Comparison of ENCODE assay signal across 34 cellular contexts in the genomic region with DNA sequence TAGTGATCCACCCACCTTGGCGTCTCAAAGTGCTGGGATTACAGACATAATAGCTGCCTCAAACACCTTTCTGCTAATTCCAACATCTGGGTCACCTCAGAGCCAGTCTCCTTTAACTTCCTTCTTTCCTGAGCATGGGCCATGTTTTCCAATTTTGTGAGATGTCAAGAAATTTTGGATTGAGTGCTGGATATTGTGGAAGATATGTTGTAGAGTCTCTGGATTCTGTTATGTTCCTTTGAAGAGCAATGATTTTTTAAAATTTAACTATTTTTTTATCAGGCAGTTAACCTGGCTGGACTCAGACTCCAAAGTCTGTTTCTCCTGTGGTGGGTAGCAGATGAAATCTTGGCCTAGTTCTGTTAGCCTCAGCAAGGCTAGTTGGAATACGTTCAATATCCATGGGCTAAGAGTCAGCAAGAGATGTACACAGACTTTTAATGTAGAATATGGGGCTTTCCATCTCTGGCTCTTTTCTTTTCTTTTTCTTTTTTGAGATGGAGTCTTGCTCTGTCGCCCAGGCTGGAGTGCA.
"Had no signal": no experiment of that assay in that cellular context is flagged by ENCODE, and none has a peak within 500 bp of the region (broad histone marks: within the 10 kb centered on the region; RNA-seq: fewer than 3 reads in every experiment).

No MANE protein-coding gene starts in this region.

- H3K27me3 ChIP-seq: adrenal gland, body of pancreas, esophagus muscularis mucosa, foreskin keratinocyte, gastrocnemius medialis, heart left ventricle had no signal

- H3K4me1 Mint-ChIP-seq: activated naive CD4-positive, alpha-beta T cell treated with anti-CD3 and anti-CD28 coated beads, Interleukin-2, amount 50 U/mL, for 24 hours; activated naive CD8-positive, alpha-beta T cell treated with anti-CD3 and anti-CD28 coated beads for 36 hours; activated T-helper 17 cell treated with anti-CD3 and anti-CD28 coated beads, Interleukin-2, amount 50 U/mL, for 72 hours; endodermal cell had no signal

- H3K36me3 ChIP-seq: adrenal gland, gastrocnemius medialis had no signal

- H3K4me3 Mint-ChIP-seq: activated B cell treated with CpG ODN at 0.5 μM for 24 hours; activated CD8-positive, alpha-beta T cell treated with anti-CD3 and anti-CD28 coated beads for 36 hours; activated naive CD4-positive, alpha-beta T cell treated with anti-CD3 and anti-CD28 coated beads, Interleukin-2, amount 50 U/mL, for 24 hours; activated naive CD8-positive, alpha-beta T cell treated with anti-CD3 and anti-CD28 coated beads for 36 hours; activated naive CD8-positive, alpha-beta T cell treated with anti-CD3 and anti-CD28 coated beads, Interleukin-2, amount 50 U/mL, for 24 hours; activated T-cell treated with anti-CD3 and anti-CD28 coated beads, Interleukin-2, amount 50 U/mL, for 4 hours; activated T-helper 17 cell treated with anti-CD3 and anti-CD28 coated beads, Interleukin-2, amount 50 U/mL, for 72 hours; endodermal cell; T-helper 17 cell; T-helper 2 cell treated with Interferon-gamma antibody and Interleukin-4, amounts not matched to agents 5 μg/mL and 100 μg/mL, for 36 hours had no signal

- H3K9me3 ChIP-seq: body of pancreas, gastrocnemius medialis had no signal

- H3K9me3 Mint-ChIP-seq: activated B cell treated with CpG ODN at 0.5 μM for 24 hours; activated naive CD4-positive, alpha-beta T cell treated with anti-CD3 and anti-CD28 coated beads, Interleukin-2, amount 50 U/mL, for 24 hours; activated T-cell treated with anti-CD3 and anti-CD28 coated beads, Interleukin-2, amount 50 U/mL, for 4 hours; activated T-helper 17 cell treated with anti-CD3 and anti-CD28 coated beads, Interleukin-2, amount 50 U/mL, for 72 hours had no signal

- H3K4me3 ChIP-seq: adrenal gland, body of pancreas, esophagus muscularis mucosa, gastrocnemius medialis, heart left ventricle had no signal

- ATAC-seq: activated CD4-positive, CD25-positive, alpha-beta regulatory T cell treated with anti-CD3 and anti-CD28 coated beads, Interleukin-2, amount 50 U/mL, for 24 hours; activated CD8-positive, alpha-beta T cell treated with anti-CD3 and anti-CD28 coated beads for 36 hours; activated naive CD8-positive, alpha-beta T cell treated with anti-CD3 and anti-CD28 coated beads, Interleukin-2, amount 50 U/mL, for 24 hours; activated T-cell treated with anti-CD3 and anti-CD28 coated beads, Interleukin-2, amount 50 U/mL, for 4 hours; activated T-helper 17 cell treated with anti-CD3 and anti-CD28 coated beads, Interleukin-2, amount 50 U/mL, for 72 hours; body of pancreas; foreskin keratinocyte; gastrocnemius medialis; heart left ventricle; T-helper 17 cell had no signal

- FAIRE-seq: colon had no signal

- H3K4me1 ChIP-seq: adrenal gland, esophagus muscularis mucosa, foreskin keratinocyte, gastrocnemius medialis had no signal

- H3K27ac ChIP-seq: adrenal gland, body of pancreas, esophagus muscularis mucosa, foreskin keratinocyte, gastrocnemius medialis, heart left ventricle, WERI-Rb-1 had no signal

- H3K27ac Mint-ChIP-seq: activated B cell treated with CpG ODN at 0.5 μM for 24 hours; activated CD8-positive, alpha-beta T cell treated with anti-CD3 and anti-CD28 coated beads for 36 hours; activated naive CD4-positive, alpha-beta T cell treated with anti-CD3 and anti-CD28 coated beads, Interleukin-2, amount 50 U/mL, for 24 hours; activated naive CD8-positive, alpha-beta T cell treated with anti-CD3 and anti-CD28 coated beads for 36 hours; activated naive CD8-positive, alpha-beta T cell treated with anti-CD3 and anti-CD28 coated beads, Interleukin-2, amount 50 U/mL, for 24 hours; activated T-helper 17 cell treated with anti-CD3 and anti-CD28 coated beads, Interleukin-2, amount 50 U/mL, for 72 hours; endodermal cell; T-helper 17 cell; T-helper 2 cell treated with Interferon-gamma antibody and Interleukin-4, amounts not matched to agents 5 μg/mL and 100 μg/mL, for 36 hours had no signal

- H3K27me3 Mint-ChIP-seq: activated B cell treated with CpG ODN at 0.5 μM for 24 hours; activated CD8-positive, alpha-beta T cell treated with anti-CD3 and anti-CD28 coated beads for 36 hours; activated naive CD4-positive, alpha-beta T cell treated with anti-CD3 and anti-CD28 coated beads, Interleukin-2, amount 50 U/mL, for 24 hours; activated naive CD8-positive, alpha-beta T cell treated with anti-CD3 and anti-CD28 coated beads for 36 hours; activated naive CD8-positive, alpha-beta T cell treated with anti-CD3 and anti-CD28 coated beads, Interleukin-2, amount 50 U/mL, for 24 hours; activated T-helper 17 cell treated with anti-CD3 and anti-CD28 coated beads, Interleukin-2, amount 50 U/mL, for 72 hours; T-helper 17 cell had no signal

- DNase-seq: activated B cell treated with CpG ODN at 0.5 μM for 24 hours; activated CD4-positive, alpha-beta T cell treated with anti-CD3 and anti-CD28 coated beads for 48 hours; activated CD4-positive, alpha-beta T cell treated with anti-CD3 and anti-CD28 coated beads, Interleukin-2, amount 50 U/mL, for 1 hour; activated CD4-positive, alpha-beta T cell treated with anti-CD3 and anti-CD28 coated beads, Interleukin-2, amount 50 U/mL, for 48 hours; activated CD8-positive, alpha-beta memory T cell treated with anti-CD3 and anti-CD28 coated beads for 24 hours; activated CD8-positive, alpha-beta T cell treated with anti-CD3 and anti-CD28 coated beads for 36 hours; activated effector memory CD4-positive, alpha-beta T cell treated with Interleukin-2 at 50 U/mL for 16 hours; activated gamma-delta T cell treated with Interleukin-2 at 50 U/mL for 16 hours; activated naive CD4-positive, alpha-beta T cell treated with Interleukin-2 at 50 U/mL for 16 hours; activated naive CD8-positive, alpha-beta T cell treated with anti-CD3 and anti-CD28 coated beads for 36 hours; activated naive CD8-positive, alpha-beta T cell treated with anti-CD3 and anti-CD28 coated beads, Interleukin-2, amount 50 U/mL, for 24 hours; activated T-cell treated with anti-CD3 and anti-CD28 coated beads, Interleukin-2, amount 50 U/mL, for 4 hours; adrenal gland; amygdala; aorta; body of pancreas; caudate nucleus; cortex of kidney; dermis blood vessel endothelial cell; effector CD4-positive, alpha-beta T cell; endodermal cell; foreskin keratinocyte; gastrocnemius medialis; glutamatergic neuron; heart left ventricle; T-helper 17 cell; T1000; WERI-Rb-1 had no signal
